In genomic region chr10:51698473-51699063, GRCh38 we compare ENCODE assay signal across 8 cellular contexts. TPM values are rescaled to one million over a fixed set of nuclear protein-coding genes. Genes with fewer than 3 reads are reported as not detected.
DNase-seq lines count a peak whose midpoint lies in the region; ATAC-seq and TF ChIP-seq lines count a peak whose summit lies in the region.

No MANE protein-coding gene starts in this region.

- no peak for TF ChIP-seq CTCF in mammary epithelial cell (conservative IDR thresholded peaks at IDR 0.05 in 1 of 2, IDR thresholded peaks at IDR 0.05 in 1 of 2; ENCODE audit: extremely low read depth in 1 of 2, insufficient read depth in 1 of 2, low read depth in 1 of 2, low read length in 2 of 2)

- H3K9ac ChIP-seq in mammary epithelial cell (ENCODE audit: insufficient read depth, low read length): peak overlapping the region; percentile 93

- H3K27ac Mint-ChIP-seq in activated naive CD4-positive, alpha-beta T cell treated with anti-CD3 and anti-CD28 coated beads for 36 hours: peak overlapping the region; percentile 100
- H3K27ac Mint-ChIP-seq in memory B cell: peak overlapping the region; percentile 100

- H3K4me2 ChIP-seq in mammary epithelial cell (ENCODE audit: insufficient read depth, low read depth, low read length): peak overlapping the region; percentile 88

- dilution Hi-C loops in mammary epithelial cell (cut with HindIII; ENCODE audit: low sequenced_read_pairs): no loop called here

- H3K36me3 ChIP-seq in mammary epithelial cell (ENCODE audit: insufficient read depth, low read length): peaks cover 3% of the 10 kb centered on the region
- peaks cover 1% of the 10 kb centered on the region for H3K36me3 ChIP-seq in urinary bladder (ENCODE audit: insufficient read depth)

- no TSS peak for BruUV-seq in mammary epithelial cell (replicated peaks; lab: Mats Ljungman, UMichigan)

- H3K9me3 Mint-ChIP-seq in activated naive CD4-positive, alpha-beta T cell treated with anti-CD3 and anti-CD28 coated beads for 36 hours: no peaks in the 10 kb centered on the region
- H3K9me3 Mint-ChIP-seq in memory B cell: no peaks in the 10 kb centered on the region

- H3K4me3 Mint-ChIP-seq in activated naive CD4-positive, alpha-beta T cell treated with anti-CD3 and anti-CD28 coated beads for 36 hours: peak overlapping the region; percentile 97
- peak overlapping the region; percentile 99 for H3K4me3 Mint-ChIP-seq in memory B cell

- H3K27me3 Mint-ChIP-seq in activated naive CD4-positive, alpha-beta T cell treated with anti-CD3 and anti-CD28 coated beads for 36 hours (ENCODE audit: low read depth): no peaks in the 10 kb centered on the region
- H3K27me3 Mint-ChIP-seq in memory B cell: no peaks in the 10 kb centered on the region

- ATAC-seq in memory B cell (ENCODE audit: low read depth) (no peak), GM21825 (IDR thresholded peaks at IDR 0.05; ENCODE audit: unreplicated experiment) (no peak)

- peaks cover 48% of the 10 kb centered on the region for H3K4me1 Mint-ChIP-seq in activated naive CD4-positive, alpha-beta T cell treated with anti-CD3 and anti-CD28 coated beads for 36 hours (ENCODE audit: low read depth)
- H3K4me1 Mint-ChIP-seq in memory B cell: peaks cover 18% of the 10 kb centered on the region

- peaks cover 19% of the 10 kb centered on the region for H3K4me1 ChIP-seq in mammary epithelial cell (ENCODE audit: insufficient read depth, low read length)
- no peaks in the 10 kb centered on the region for H3K4me1 ChIP-seq in urinary bladder (ENCODE audit: insufficient read depth)

- CTCF ChIA-PET in activated naive CD4-positive, alpha-beta T cell treated with anti-CD3 and anti-CD28 coated beads for 36 hours (lab: Charles Lee): interaction anchor here (0.5 to 1.3 kb wide), 2 partner anchors 47 to 262 kb away, joined by 3 to 6 read pairs; no protein-coding TSS in a partner anchor
- CTCF ChIA-PET in mammary epithelial cell (lab: Charles Lee; ENCODE audit: low non-redundant PET): no interaction called here

- in situ Hi-C loops in mammary epithelial cell (cut with MboI; ENCODE audit: low sequenced_read_pairs in 2 of 2): no loop called here

- H3K4me3 ChIP-seq in mammary epithelial cell (replicated peaks in 1 of 3; ENCODE audit: insufficient read depth in 1 of 3, low read depth in 2 of 3, low read length in 3 of 3) (peak overlapping the region; percentile 59 to 76 (median 71)), urinary bladder (ENCODE audit: low read depth, low read length) (peak overlapping the region; percentile 86)

- no peaks in the 10 kb centered on the region for H4K20me1 ChIP-seq in mammary epithelial cell (ENCODE audit: insufficient read depth, low read length)

- peaks cover 39% of the 10 kb centered on the region for H3K36me3 Mint-ChIP-seq in activated naive CD4-positive, alpha-beta T cell treated with anti-CD3 and anti-CD28 coated beads for 36 hours (ENCODE audit: low read depth)
- peaks cover 13% of the 10 kb centered on the region for H3K36me3 Mint-ChIP-seq in memory B cell

- H2AFZ ChIP-seq in mammary epithelial cell (ENCODE audit: low read depth, low read length): peak overlapping the region; percentile 99

- H3K9me3 ChIP-seq in mammary epithelial cell (replicated peaks; ENCODE audit: insufficient read depth, low read length): no peaks in the 10 kb centered on the region

- peaks cover 34% of the 10 kb centered on the region for H3K79me2 ChIP-seq in mammary epithelial cell (ENCODE audit: insufficient read depth, low read length)

- H3K27me3 ChIP-seq in mammary epithelial cell (ENCODE audit: insufficient read depth, low read length): no peaks in the 10 kb centered on the region

- H3K27ac ChIP-seq in mammary epithelial cell (ENCODE audit: insufficient read depth, low read depth, low read length) (peak overlapping the region; percentile 98), urinary bladder (ENCODE audit: low read depth) (no peak overlapping the region)

- 79% methylated on average over 4 of the region's 8 CpGs for WGBS in mammary epithelial cell (ENCODE audit: low coverage, missing lambda C conversion rate)
- 81% methylated on average over 8 of the region's 8 CpGs for WGBS in urinary bladder

- intact Hi-C loops in activated naive CD4-positive, alpha-beta T cell treated with anti-CD3 and anti-CD28 coated beads for 36 hours (cut with micrococcal nuclease): loop anchor here (1.0 to 10.0 kb wide), 2 partner anchors 1074 to 1754 kb away; partner anchors contain the start of genes PARG and TIMM23B
- intact Hi-C loops in mammary epithelial cell (cut with micrococcal nuclease): no loop called here

- DNase-seq in activated naive CD4-positive, alpha-beta T cell treated with anti-CD3 and anti-CD28 coated beads for 36 hours: no peak
- no peak for DNase-seq in activated naive CD4-positive, alpha-beta T cell (lab: John Stamatoyannopoulos, UW)
- DNase-seq in mammary epithelial cell (no peak), memory B cell (ENCODE audit: low spot score in 2 of 2) (no peak), HK-2 (ENCODE audit: unreplicated experiment) (no peak), NOMO-1 treated with DMSO at 0.1 percent for 48 hours (lab: John Stamatoyannopoulos, UW; ENCODE audit: unreplicated experiment) (no peak)

RNA-seq across cellular contexts. Expression of gene CSTF2T, which starts 0.8 kb away (rescaled TPM):
- 10 to 100 TPM; 25.3 to 25.6 TPM for total RNA-seq in activated naive CD4-positive, alpha-beta T cell treated with anti-CD3 and anti-CD28 coated beads for 36 hours
- total RNA-seq in mammary epithelial cell (10 to 100 TPM; 16.4 to 17.8 TPM), urinary bladder (31.5 TPM)
- polyA plus RNA-seq in mammary epithelial cell (4.8 TPM), urinary bladder (23.3 TPM)
- polyA minus RNA-seq in mammary epithelial cell: 13.4 TPM
